ENCODE assay signal across 7 cellular contexts in the genomic region with DNA sequence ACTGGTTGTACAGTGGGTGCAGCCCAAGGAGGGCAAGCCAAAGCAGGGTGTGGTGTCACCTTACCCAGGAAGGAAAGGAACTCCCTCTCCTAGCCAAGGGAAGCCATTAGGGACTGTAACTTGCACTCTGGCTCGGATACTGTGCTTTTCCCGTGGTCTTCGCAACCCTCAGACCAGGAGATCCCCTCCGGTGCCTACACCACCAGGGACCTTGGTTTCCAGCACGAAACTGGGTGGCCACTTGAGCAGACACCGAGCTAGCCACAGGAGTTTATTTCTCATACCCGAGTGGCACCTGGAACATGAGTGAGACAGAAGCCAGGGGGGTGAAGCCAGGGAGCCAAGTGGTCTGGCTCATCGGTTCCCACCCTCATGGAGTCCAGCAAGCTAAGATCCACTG.
"Had no signal": no experiment of that assay in that cellular context is flagged by ENCODE, and none has a peak within 500 bp of the region (broad histone marks: within the 10 kb centered on the region; RNA-seq: fewer than 3 reads in every experiment).

No MANE protein-coding gene starts in this region.

- ATAC-seq: HepG2, K562 had no signal

- H3K9ac ChIP-seq: KMS-11 had no signal

- H3K4me3 ChIP-seq: K562 had no signal

- H3K4me2 ChIP-seq: KMS-11 had no signal

- H3K27ac ChIP-seq: HL-60, KMS-11 had no signal

- DNase-seq: IMR-90, KBM-7, KG1 had no signal
